Comparison of ENCODE assay signal across 12 cellular contexts in the genomic region with DNA sequence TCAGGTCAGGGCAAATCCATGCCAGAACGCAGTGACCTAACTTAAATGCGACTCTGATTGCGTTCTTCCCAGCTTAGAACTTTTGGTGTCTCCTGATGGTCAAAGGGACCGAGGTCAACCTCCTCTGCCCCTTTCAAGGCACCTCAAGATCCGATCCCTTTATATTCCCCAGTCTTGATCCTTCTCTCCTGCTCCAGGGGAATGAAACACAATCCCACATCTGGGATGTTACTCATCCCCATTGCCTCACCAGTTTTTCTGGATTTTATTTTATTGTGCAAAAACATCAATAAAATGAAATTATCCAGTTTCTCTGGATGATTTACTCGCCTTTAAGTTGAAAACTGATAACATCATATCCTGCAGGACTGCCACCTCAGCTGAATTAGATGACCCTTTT. TPM values are rescaled to one million over a fixed set of nuclear protein-coding genes. Genes with fewer than 3 reads are reported as not detected.
DNase-seq lines count a peak whose midpoint lies in the region; ATAC-seq and TF ChIP-seq lines count a peak whose summit lies in the region.
"Had no signal": no experiment of that assay in that cellular context is flagged by ENCODE, and none has a peak within 500 bp of the region (broad histone marks: within the 10 kb centered on the region; RNA-seq: fewer than 3 reads in every experiment).

No MANE protein-coding gene starts in this region.

- H3K9me3 ChIP-seq in left ventricle myocardium inferior (replicated peaks), result peaks cover 2% of the 10 kb centered on the region
- no peaks in the 10 kb centered on the region for H3K9me3 ChIP-seq in mucosa of rectum (ENCODE audit: control insufficient read depth in 2 of 2, low read length in 2 of 2)
- H3K9me3 ChIP-seq in prostate gland, result no peaks in the 10 kb centered on the region

- H3K4me3 Mint-ChIP-seq in type B pancreatic cell, result peak overlapping the region; percentile 80

- H3K27me3 Mint-ChIP-seq in type B pancreatic cell, result peaks cover 16% of the 10 kb centered on the region

- H3K36me3 ChIP-seq in left ventricle myocardium inferior (no peaks in the 10 kb centered on the region), mucosa of rectum (ENCODE audit: control insufficient read depth in 2 of 2, insufficient read depth in 2 of 2, low read length in 2 of 2) (no peaks in the 10 kb centered on the region), prostate gland (no peaks in the 10 kb centered on the region)
- H3K36me3 ChIP-seq: BLaER1, spleen had no signal

- ATAC-seq in Right ventricle myocardium inferior, result no peak
- ATAC-seq in GM21576 (IDR thresholded peaks at IDR 0.05; ENCODE audit: unreplicated experiment), result no peak

- H3K4me1 ChIP-seq in left ventricle myocardium inferior (peaks cover 21% of the 10 kb centered on the region), mucosa of rectum (ENCODE audit: control insufficient read depth in 2 of 2, insufficient read depth in 2 of 2, low read length in 2 of 2) (peaks cover 4 to 8% of the 10 kb centered on the region in 2 donors), prostate gland (replicated peaks) (no peaks in the 10 kb centered on the region)
- H3K4me1 ChIP-seq: BLaER1 had no signal

- 53% methylated on average over 6 of the region's 6 CpGs for WGBS in prostate gland

- H3K9me3 Mint-ChIP-seq in type B pancreatic cell, result peaks cover 7% of the 10 kb centered on the region

- DNase-seq in left ventricle myocardium inferior (no peak), Right ventricle myocardium inferior (ENCODE audit: missing footprints) (no peak), choroid plexus epithelial cell (ENCODE audit: low read depth) (no peak), type B pancreatic cell (ENCODE audit: extremely low spot score, unreplicated experiment) (no peak), prostate gland (ENCODE audit: low spot score) (no peak), GM10248 (ENCODE audit: extremely low spot score) (no peak)
- DNase-seq: NCI-H1436; stimulated activated naive CD4-positive, alpha-beta T cell had no signal

- POLR2A ChIA-PET in GM10248 (lab: Yijun Ruan, JAX), result no interaction called here

- no peak for TF ChIP-seq POLR2A in prostate gland (IDR thresholded peaks at IDR 0.05)

- CTCF ChIA-PET in GM10248 (lab: Yijun Ruan, JAX), result interaction anchor here (1.8 to 2.6 kb wide), 2 partner anchors 9 to 44 kb away, joined by 5 to 7 read pairs; partner anchors contain the start of gene IRAK1BP1

- peaks cover 14% of the 10 kb centered on the region for H3K4me1 Mint-ChIP-seq in type B pancreatic cell (ENCODE audit: unreplicated experiment)

- peak overlapping the region; percentile 66 for H3K4me3 ChIP-seq in left ventricle myocardium inferior
- H3K4me3 ChIP-seq in choroid plexus epithelial cell (ENCODE audit: low read depth, low read length), result peak overlapping the region; percentile 73
- H3K4me3 ChIP-seq in mucosa of rectum (ENCODE audit: low read length in 2 of 2), result peak overlapping the region; percentile 62 to 70
- peak overlapping the region in 1 of 2 donors; percentile 26 for H3K4me3 ChIP-seq in prostate gland
- H3K4me3 ChIP-seq: BLaER1 had no signal

- no peak overlapping the region for H3K27ac ChIP-seq in left ventricle myocardium inferior (replicated peaks)
- no peak overlapping the region for H3K27ac ChIP-seq in mucosa of rectum (ENCODE audit: low read depth in 2 of 2, low read length in 2 of 2)
- H3K27ac ChIP-seq in prostate gland, result no peak overlapping the region
- H3K27ac ChIP-seq: BLaER1, spleen had no signal

- TF ChIP-seq CTCF in left ventricle myocardium inferior (IDR thresholded peaks at IDR 0.05; ENCODE audit: borderline replicate concordance) (no peak), choroid plexus epithelial cell (conservative IDR thresholded peaks at IDR 0.05; ENCODE audit: low read depth, low read length) (no peak), type B pancreatic cell (conservative IDR thresholded peaks at IDR 0.05) (no peak), prostate gland (IDR thresholded peaks at IDR 0.05) (no peak), GM10248 (IDR thresholded peaks at IDR 0.05; ENCODE audit: control extremely low read depth, extremely low read depth, low read depth, missing control alignments) (no peak)

- H3K27ac Mint-ChIP-seq in type B pancreatic cell, result peak overlapping the region; percentile 4

- H3K27me3 ChIP-seq in left ventricle myocardium inferior (ENCODE audit: low read depth) (no peaks in the 10 kb centered on the region), mucosa of rectum (ENCODE audit: control insufficient read depth in 2 of 2, insufficient read depth in 2 of 2, low read length in 2 of 2) (peaks cover 0 to 4% of the 10 kb centered on the region in 2 donors), prostate gland (replicated peaks; ENCODE audit: insufficient read depth) (no peaks in the 10 kb centered on the region)
- H3K27me3 ChIP-seq: BLaER1 had no signal

- no peak overlapping the region for H3K9ac ChIP-seq in mucosa of rectum (ENCODE audit: low read depth in 1 of 2, low read length in 2 of 2)
- H3K9ac ChIP-seq: BLaER1 had no signal

- H3K36me3 Mint-ChIP-seq in type B pancreatic cell, result peaks cover 5% of the 10 kb centered on the region

- intact Hi-C loops in left ventricle myocardium inferior (cut with micrococcal nuclease) (no loop called here), Right ventricle myocardium inferior (cut with DNase I) (no loop called here), prostate gland (cut with DNase I) (no loop called here)

RNA-seq across cellular contexts. Expression of gene IRAK1BP1, which starts 43.9 kb away (rescaled TPM):
- total RNA-seq in left ventricle myocardium inferior (4.7 TPM), Right ventricle myocardium inferior (3.5 TPM), type B pancreatic cell (ENCODE audit: low replicate concordance) (4.4 and 7.0 TPM in 2 replicates), prostate gland (1 to 10 TPM; 5.0 to 6.3 TPM)
